In the genomic region with DNA sequence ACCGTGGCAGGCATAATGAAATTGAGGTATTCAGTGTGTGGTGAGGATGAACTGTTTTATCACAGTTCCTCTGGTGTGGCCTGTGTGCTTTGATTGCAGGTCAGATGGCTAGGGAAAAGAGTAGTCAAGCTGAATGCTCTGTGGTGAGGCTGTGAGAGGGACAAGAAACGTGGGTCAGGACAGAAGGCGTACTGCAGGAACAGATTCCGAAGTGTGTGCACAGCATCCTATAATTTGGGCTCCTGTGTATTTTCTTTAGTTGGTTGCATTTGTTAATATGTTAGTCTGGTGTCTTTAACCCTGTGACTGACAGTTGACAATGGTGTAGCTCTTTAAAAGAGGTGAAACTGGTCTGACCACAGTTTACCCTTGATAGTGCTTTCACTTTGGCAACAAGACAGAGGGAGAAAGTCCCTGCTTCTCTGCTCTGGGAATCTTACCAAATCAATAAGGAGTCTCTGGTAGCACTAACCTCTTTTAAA, we compare ENCODE assay signal across 11 cellular contexts.
A peak's percentile ranks its signal among the peaks of the same experiment; 100 is the strongest.
DNase-seq lines count a peak whose midpoint lies in the region; ATAC-seq, FAIRE-seq and TF ChIP-seq lines count a peak whose summit lies in the region.
"Had no signal": no experiment of that assay in that cellular context is flagged by ENCODE, and none has a peak within 500 bp of the region (broad histone marks: within the 10 kb centered on the region; RNA-seq: fewer than 3 reads in every experiment).

No MANE protein-coding gene starts in this region.

- no peak for TF ChIP-seq RAD21 in HepG2 (CRISPR knock-in tag; IDR thresholded peaks at IDR 0.05)

- 69 to 73% (median 71%) methylated on average over 4 of the region's 4 CpGs for WGBS in heart left ventricle, 4 donors
- WGBS in HepG2 (ENCODE audit: low lambda C conversion rate): 26% methylated on average over 4 of the region's 4 CpGs

- intact Hi-C loops in heart left ventricle (cut with DNase I) (loop anchor here in 1 of 10 donors (10.0 kb wide), 1 partner anchor 60 kb away; no protein-coding TSS in a partner anchor), HepG2 (cut with micrococcal nuclease; ENCODE audit: unreplicated experiment) (no loop called here)

- H3K9ac ChIP-seq in HepG2 (ENCODE audit: insufficient read depth, low read depth, low read length): no peak overlapping the region
- H3K9ac ChIP-seq: KMS-11 had no signal

- H3K4me2 ChIP-seq in HepG2 (ENCODE audit: low read depth, low read length): no peak overlapping the region
- H3K4me2 ChIP-seq: KMS-11 had no signal

- no peak for FAIRE-seq in HepG2 (lab: Jason Lieb, UNC)
- FAIRE-seq in HTR-8/SVneo (lab: Jason Lieb, UNC): no peak
- FAIRE-seq: astrocyte had no signal

- H3K36me3 ChIP-seq in heart left ventricle: no peaks in the 10 kb centered on the region
- H3K36me3 ChIP-seq in HepG2 (replicated peaks in 1 of 2; ENCODE audit: control insufficient read depth in 1 of 2, insufficient read depth in 2 of 2, low read length in 2 of 2): no peaks in the 10 kb centered on the region
- H3K36me3 ChIP-seq: tibial nerve had no signal

- no peak overlapping the region for H2AFZ ChIP-seq in HepG2 (ENCODE audit: low read length)

- in situ Hi-C loops in HepG2 (cut with HindIII; ENCODE audit: extremely low pct_ligation_motif_present, low pct_unique_long_range_greater_than_20kb): no loop called here

- no peaks in the 10 kb centered on the region for H4K20me1 ChIP-seq in HepG2 (ENCODE audit: insufficient read depth, low read length)

- H3K9me3 ChIP-seq in heart left ventricle (no peaks in the 10 kb centered on the region), HepG2 (ENCODE audit: low read length) (no peaks in the 10 kb centered on the region)
- H3K9me3 ChIP-seq: tibial nerve had no signal

- H3K4me1 ChIP-seq in heart left ventricle (peaks cover 0 to 37% (median 8%) of the 10 kb centered on the region in 12 donors), HepG2 (ENCODE audit: insufficient read depth, low read length) (no peaks in the 10 kb centered on the region)

- H3K27ac ChIP-seq in heart left ventricle (no peak overlapping the region), HepG2 (ENCODE audit: extremely low read length, insufficient read depth, low read length) (no peak overlapping the region)
- H3K27ac ChIP-seq: KMS-11 had no signal

- DNase-seq in DMS53 (lab: John Stamatoyannopoulos, UW): peak; percentile 49
- peak; percentile 9 for DNase-seq in NCI-H1048 (lab: John Stamatoyannopoulos, UW)
- DNase-seq in heart left ventricle: no peak
- no peak for DNase-seq in NCI-H187 (lab: John Stamatoyannopoulos, UW)
- DNase-seq in HepG2 (ENCODE audit: low spot score): no peak
- DNase-seq in HTR-8/SVneo (ENCODE audit: insufficient read length, low spot score): no peak

- ATAC-seq in GM19351 (IDR thresholded peaks at IDR 0.05; ENCODE audit: unreplicated experiment): peak; percentile 84
- ATAC-seq in HG02884 (IDR thresholded peaks at IDR 0.05; ENCODE audit: unreplicated experiment): peak; percentile 76
- no peak for ATAC-seq in heart left ventricle
- ATAC-seq in HepG2: no peak

- no peaks in the 10 kb centered on the region for H3K79me2 ChIP-seq in HepG2 (ENCODE audit: insufficient read depth, low read length)

- TF ChIP-seq CTCF in heart left ventricle (IDR thresholded peaks at IDR 0.05): no peak
- no peak for TF ChIP-seq CTCF in HepG2 (CRISPR knock-in tag; IDR thresholded peaks at IDR 0.05)

- TF ChIP-seq EP300 in HepG2 (IDR thresholded peaks at IDR 0.05; ENCODE audit: low read depth in 2 of 2, low read length in 2 of 2) (no peak), HepG2 (CRISPR knock-in tag; IDR thresholded peaks at IDR 0.05; ENCODE audit: borderline replicate concordance) (no peak)

- H3K4me3 ChIP-seq in heart left ventricle (no peak overlapping the region), HepG2 (replicated peaks in 1 of 3; ENCODE audit: insufficient read depth in 1 of 3, low read depth in 2 of 3, low read length in 3 of 3) (no peak overlapping the region)
- H3K4me3 ChIP-seq: tibial nerve had no signal

- POLR2A ChIA-PET in HepG2 (lab: Yijun Ruan, JAX): no interaction called here

- H3K27me3 ChIP-seq in heart left ventricle (no peaks in the 10 kb centered on the region), HepG2 (ENCODE audit: control insufficient read depth in 1 of 2, insufficient read depth in 2 of 2, low read length in 2 of 2) (no peaks in the 10 kb centered on the region)
- H3K27me3 ChIP-seq: tibial nerve had no signal

- TF ChIP-seq POLR2A in heart left ventricle (IDR thresholded peaks at IDR 0.05): no peak
- TF ChIP-seq POLR2A in HepG2 (IDR thresholded peaks at IDR 0.05; ENCODE audit: insufficient read depth in 1 of 2, low read depth in 2 of 2, low read length in 2 of 2): no peak

- CTCF ChIA-PET in HepG2 (lab: Yijun Ruan, JAX; ENCODE audit: low intra/inter-chr PET ratio, low total read pairs): no interaction called here

- BruUV-seq in HepG2 (replicated peaks; lab: Mats Ljungman, UMichigan): no TSS peak

TF ChIP-seq in HepG2, 621 proteins besides CTCF, POLR2A, EP300 and RAD21 (continues in another document):
- TF ChIP-seq, protein P1, sequence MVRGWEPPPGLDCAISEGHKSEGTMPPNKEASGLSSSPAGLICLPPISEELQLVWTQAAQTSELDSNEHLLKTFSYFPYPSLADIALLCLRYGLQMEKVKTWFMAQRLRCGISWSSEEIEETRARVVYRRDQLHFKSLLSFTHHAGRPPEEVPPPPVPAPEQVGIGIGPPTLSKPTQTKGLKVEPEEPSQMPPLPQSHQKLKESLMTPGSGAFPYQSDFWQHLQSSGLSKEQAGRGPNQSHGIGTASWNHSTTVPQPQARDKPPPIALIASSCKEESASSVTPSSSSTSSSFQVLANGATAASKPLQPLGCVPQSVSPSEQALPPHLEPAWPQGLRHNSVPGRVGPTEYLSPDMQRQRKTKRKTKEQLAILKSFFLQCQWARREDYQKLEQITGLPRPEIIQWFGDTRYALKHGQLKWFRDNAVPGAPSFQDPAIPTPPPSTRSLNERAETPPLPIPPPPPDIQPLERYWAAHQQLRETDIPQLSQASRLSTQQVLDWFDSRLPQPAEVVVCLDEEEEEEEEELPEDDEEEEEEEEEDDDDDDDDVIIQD (CRISPR knock-in tag; IDR thresholded peaks at IDR 0.05; ENCODE audit: low read depth): no peak
- TF ChIP-seq GATAD2A (CRISPR knock-in tag; IDR thresholded peaks at IDR 0.05) (no peak), SMC3 (IDR thresholded peaks at IDR 0.05; ENCODE audit: low read length) (no peak)
- TF ChIP-seq, protein P2, sequence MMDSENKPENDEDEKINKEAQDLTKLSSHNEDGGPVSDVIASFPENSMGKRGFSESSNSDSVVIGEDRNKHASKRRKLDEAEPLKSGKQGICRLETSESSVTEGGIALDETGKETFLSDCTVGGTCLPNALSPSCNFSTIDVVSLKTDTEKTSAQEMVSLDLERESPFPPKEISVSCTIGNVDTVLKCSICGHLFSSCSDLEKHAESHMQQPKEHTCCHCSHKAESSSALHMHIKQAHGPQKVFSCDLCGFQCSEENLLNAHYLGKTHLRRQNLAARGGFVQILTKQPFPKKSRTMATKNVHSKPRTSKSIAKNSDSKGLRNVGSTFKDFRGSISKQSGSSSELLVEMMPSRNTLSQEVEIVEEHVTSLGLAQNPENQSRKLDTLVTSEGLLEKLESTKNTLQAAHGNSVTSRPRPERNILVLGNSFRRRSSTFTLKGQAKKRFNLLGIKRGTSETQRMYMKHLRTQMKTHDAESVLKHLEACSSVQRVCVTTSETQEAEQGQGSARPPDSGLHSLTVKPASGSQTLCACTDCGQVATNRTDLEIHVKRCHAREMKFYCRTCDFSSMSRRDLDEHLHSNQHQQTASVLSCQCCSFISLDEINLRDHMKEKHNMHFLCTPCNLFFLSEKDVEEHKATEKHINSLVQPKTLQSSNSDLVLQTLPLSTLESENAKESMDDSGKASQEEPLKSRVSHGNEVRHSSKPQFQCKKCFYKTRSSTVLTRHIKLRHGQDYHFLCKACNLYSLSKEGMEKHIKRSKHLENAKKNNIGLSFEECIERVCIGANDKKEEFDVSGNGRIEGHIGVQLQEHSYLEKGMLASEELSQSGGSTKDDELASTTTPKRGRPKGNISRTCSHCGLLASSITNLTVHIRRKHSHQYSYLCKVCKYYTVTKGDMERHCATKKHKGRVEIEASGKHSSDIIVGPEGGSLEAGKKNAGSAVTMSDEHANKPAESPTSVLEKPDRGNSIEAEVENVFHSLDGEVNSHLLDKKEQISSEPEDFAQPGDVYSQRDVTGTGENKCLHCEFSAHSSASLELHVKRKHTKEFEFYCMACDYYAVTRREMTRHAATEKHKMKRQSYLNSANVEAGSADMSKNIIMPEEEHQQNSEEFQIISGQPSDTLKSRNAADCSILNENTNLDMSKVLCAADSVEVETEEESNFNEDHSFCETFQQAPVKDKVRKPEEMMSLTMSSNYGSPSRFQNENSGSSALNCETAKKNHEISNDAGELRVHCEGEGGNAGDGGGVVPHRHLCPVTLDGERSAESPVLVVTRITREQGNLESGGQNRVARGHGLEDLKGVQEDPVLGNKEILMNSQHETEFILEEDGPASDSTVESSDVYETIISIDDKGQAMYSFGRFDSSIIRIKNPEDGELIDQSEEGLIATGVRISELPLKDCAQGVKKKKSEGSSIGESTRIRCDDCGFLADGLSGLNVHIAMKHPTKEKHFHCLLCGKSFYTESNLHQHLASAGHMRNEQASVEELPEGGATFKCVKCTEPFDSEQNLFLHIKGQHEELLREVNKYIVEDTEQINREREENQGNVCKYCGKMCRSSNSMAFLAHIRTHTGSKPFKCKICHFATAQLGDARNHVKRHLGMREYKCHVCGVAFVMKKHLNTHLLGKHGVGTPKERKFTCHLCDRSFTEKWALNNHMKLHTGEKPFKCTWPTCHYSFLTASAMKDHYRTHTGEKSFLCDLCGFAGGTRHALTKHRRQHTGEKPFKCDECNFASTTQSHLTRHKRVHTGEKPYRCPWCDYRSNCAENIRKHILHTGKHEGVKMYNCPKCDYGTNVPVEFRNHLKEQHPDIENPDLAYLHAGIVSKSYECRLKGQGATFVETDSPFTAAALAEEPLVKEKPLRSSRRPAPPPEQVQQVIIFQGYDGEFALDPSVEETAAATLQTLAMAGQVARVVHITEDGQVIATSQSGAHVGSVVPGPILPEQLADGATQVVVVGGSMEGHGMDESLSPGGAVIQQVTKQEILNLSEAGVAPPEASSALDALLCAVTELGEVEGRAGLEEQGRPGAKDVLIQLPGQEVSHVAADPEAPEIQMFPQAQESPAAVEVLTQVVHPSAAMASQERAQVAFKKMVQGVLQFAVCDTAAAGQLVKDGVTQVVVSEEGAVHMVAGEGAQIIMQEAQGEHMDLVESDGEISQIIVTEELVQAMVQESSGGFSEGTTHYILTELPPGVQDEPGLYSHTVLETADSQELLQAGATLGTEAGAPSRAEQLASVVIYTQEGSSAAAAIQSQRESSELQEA (CRISPR knock-in tag; IDR thresholded peaks at IDR 0.05; ENCODE audit: not compliant biosample characterization): no peak
- TF ChIP-seq, protein P3, sequence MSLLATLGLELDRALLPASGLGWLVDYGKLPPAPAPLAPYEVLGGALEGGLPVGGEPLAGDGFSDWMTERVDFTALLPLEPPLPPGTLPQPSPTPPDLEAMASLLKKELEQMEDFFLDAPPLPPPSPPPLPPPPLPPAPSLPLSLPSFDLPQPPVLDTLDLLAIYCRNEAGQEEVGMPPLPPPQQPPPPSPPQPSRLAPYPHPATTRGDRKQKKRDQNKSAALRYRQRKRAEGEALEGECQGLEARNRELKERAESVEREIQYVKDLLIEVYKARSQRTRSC (CRISPR knock-in tag; IDR thresholded peaks at IDR 0.05; ENCODE audit: low read depth): no peak

Comparison
In these comparisons a context has a peak if more than half of its experiments do, and no peak if none do; other contexts are left out.
1. DNase-seq: peak in DMS53 (single experiment) and NCI-H1048 (single experiment); none in heart left ventricle (0 of 5), NCI-H187 (0 of 2), HepG2 (single experiment) and HTR-8/SVneo (single experiment).
2. ATAC-seq: peak in GM19351 (single experiment) and HG02884 (single experiment); none in heart left ventricle (0 of 4) and HepG2 (single experiment).